8 cellular contexts compared by ENCODE assay signal in genomic region chr2:30711646-30712085, GRCh38.
DNase-seq lines count a peak whose midpoint lies in the region; ATAC-seq and TF ChIP-seq lines count a peak whose summit lies in the region.

No MANE protein-coding gene starts in this region.

- H3K4me1 ChIP-seq in colonic mucosa (no peaks in the 10 kb centered on the region), right lobe of liver (no peaks in the 10 kb centered on the region)

- H3K27me3 Mint-ChIP-seq in CD4-positive, alpha-beta T cell, result peaks cover 5% of the 10 kb centered on the region
- no peaks in the 10 kb centered on the region for H3K27me3 Mint-ChIP-seq in activated CD4-positive, alpha-beta T cell treated with anti-CD3 and anti-CD28 coated beads for 36 hours

- no peaks in the 10 kb centered on the region for H3K36me3 Mint-ChIP-seq in CD4-positive, alpha-beta T cell (ENCODE audit: low read depth)
- H3K36me3 Mint-ChIP-seq in activated CD4-positive, alpha-beta T cell treated with anti-CD3 and anti-CD28 coated beads for 36 hours (ENCODE audit: low read depth), result no peaks in the 10 kb centered on the region

- intact Hi-C loops in CD4-positive, alpha-beta T cell (cut with DNase I, micrococcal nuclease), result loop anchor here (1.0 to 5.0 kb wide), 5 partner anchors 461 to 789 kb away; no protein-coding TSS in a partner anchor
- intact Hi-C loops in activated CD4-positive, alpha-beta T cell treated with anti-CD3 and anti-CD28 coated beads for 36 hours (cut with DNase I, micrococcal nuclease), result loop anchor here (1.0 to 10.0 kb wide), 5 partner anchors 423 to 621 kb away; partner anchors contain the start of gene GALNT14 (in 1 of the 2)
- intact Hi-C loops in colonic mucosa (cut with DNase I) (loop anchor here (5.0 to 10.0 kb wide), 3 partner anchors 461 to 813 kb away; no protein-coding TSS in a partner anchor), right lobe of liver (cut with DNase I) (loop anchor here (5.0 to 10.0 kb wide), 3 partner anchors 153 to 463 kb away; no protein-coding TSS in a partner anchor)

- no peaks in the 10 kb centered on the region for H3K9me3 Mint-ChIP-seq in CD4-positive, alpha-beta T cell
- H3K9me3 Mint-ChIP-seq in activated CD4-positive, alpha-beta T cell treated with anti-CD3 and anti-CD28 coated beads for 36 hours (ENCODE audit: low read depth), result no peaks in the 10 kb centered on the region

- no peak overlapping the region for H3K4me3 ChIP-seq in colonic mucosa
- no peak overlapping the region for H3K4me3 ChIP-seq in right lobe of liver

- no peaks in the 10 kb centered on the region for H3K27me3 ChIP-seq in CD4-positive, alpha-beta T cell (ENCODE audit: control insufficient read depth, insufficient read depth, low read length)
- no peaks in the 10 kb centered on the region for H3K27me3 ChIP-seq in colonic mucosa
- H3K27me3 ChIP-seq in right lobe of liver, result no peaks in the 10 kb centered on the region

- POLR2A ChIA-PET in CD4-positive, alpha-beta T cell (lab: Charles Lee), result interaction anchor here (0.7 to 3.2 kb wide), 11 partner anchors 472 to 621 kb away, joined by 3 to 53 read pairs (median 4); partner anchors contain the start of gene YPEL5
- POLR2A ChIA-PET in activated CD4-positive, alpha-beta T cell treated with anti-CD3 and anti-CD28 coated beads for 36 hours (lab: Charles Lee), result interaction anchor here (1.0 to 1.3 kb wide), 2 partner anchors 487 to 546 kb away, joined by 3 to 14 read pairs; no protein-coding TSS in a partner anchor

- H3K36me3 ChIP-seq in colonic mucosa (no peaks in the 10 kb centered on the region), right lobe of liver (no peaks in the 10 kb centered on the region)

- CTCF ChIA-PET in CD4-positive, alpha-beta T cell (lab: Charles Lee), result interaction anchor here (0.6 to 4.4 kb wide), 83 partner anchors 9 to 1526 kb away, joined by 3 to 51 read pairs (median 4); partner anchors contain the start of genes EHD3, LCLAT1 and YPEL5
- CTCF ChIA-PET in activated CD4-positive, alpha-beta T cell treated with anti-CD3 and anti-CD28 coated beads for 36 hours (lab: Charles Lee), result interaction anchor here (0.5 to 14.6 kb wide), 129 partner anchors 9 to 1719 kb away, joined by 3 to 501 read pairs (median 4); partner anchors contain the start of gene YPEL5

- no peak overlapping the region for H3K4me3 Mint-ChIP-seq in CD4-positive, alpha-beta T cell
- H3K4me3 Mint-ChIP-seq in activated CD4-positive, alpha-beta T cell treated with anti-CD3 and anti-CD28 coated beads for 36 hours, result no peak overlapping the region

- H3K27ac Mint-ChIP-seq in CD4-positive, alpha-beta T cell, result no peak overlapping the region
- H3K27ac Mint-ChIP-seq in activated CD4-positive, alpha-beta T cell treated with anti-CD3 and anti-CD28 coated beads for 36 hours, result no peak overlapping the region

- peak; percentile 93 for ATAC-seq in CD4-positive, alpha-beta T cell (ENCODE audit: poor library complexity)
- peak; percentile 62 for ATAC-seq in GM19397 (IDR thresholded peaks at IDR 0.05; ENCODE audit: unreplicated experiment)
- peak; percentile 70 for ATAC-seq in HG03460 (IDR thresholded peaks at IDR 0.05; ENCODE audit: unreplicated experiment)
- peak; percentile 83 for ATAC-seq in activated CD4-positive, alpha-beta T cell treated with anti-CD3 and anti-CD28 coated beads for 36 hours
- peak; percentile 93 to 97 (median 96) for ATAC-seq in right lobe of liver

- H3K4me1 Mint-ChIP-seq in CD4-positive, alpha-beta T cell (ENCODE audit: low read depth), result peaks cover 6% of the 10 kb centered on the region
- peaks cover 11% of the 10 kb centered on the region for H3K4me1 Mint-ChIP-seq in activated CD4-positive, alpha-beta T cell treated with anti-CD3 and anti-CD28 coated beads for 36 hours

- DNase-seq in CD4-positive, alpha-beta T cell, result peak; percentile 72 to 86 (median 78)
- peak; percentile 85 for DNase-seq in NCI-H510A treated with DMSO at 0.1 percent for 48 hours (lab: John Stamatoyannopoulos, UW)
- DNase-seq in activated CD4-positive, alpha-beta T cell treated with anti-CD3 and anti-CD28 coated beads for 36 hours, result peak; percentile 91
- peak; percentile 94 for DNase-seq in colonic mucosa
- DNase-seq in right lobe of liver, result peak; percentile 80 to 91 (median 82)
- peak; percentile 69 to 82 (median 72) for DNase-seq in stimulated activated CD4-positive, alpha-beta T cell treated with anti-CD3 and anti-CD28 coated beads, TNF-alpha, amount 100 ng/mL, for 48 hours (ENCODE audit: low read depth in 3 of 3)

- H3K9ac ChIP-seq in colonic mucosa (ENCODE audit: low read depth in 2 of 2, low read length in 2 of 2), result no peak overlapping the region

- H3K27ac ChIP-seq in CD4-positive, alpha-beta T cell (ENCODE audit: low read depth, low read length), result no peak overlapping the region
- H3K27ac ChIP-seq in colonic mucosa, result no peak overlapping the region
- H3K27ac ChIP-seq in right lobe of liver, result no peak overlapping the region

- no peak for TF ChIP-seq POLR2A in right lobe of liver (IDR thresholded peaks at IDR 0.05)

- 29% methylated on average over 4 of the region's 4 CpGs for WGBS in right lobe of liver (ENCODE audit: insufficient coverage, low coverage, low lambda C conversion rate, missing lambda C conversion rate)

- peak; percentile 100 for TF ChIP-seq CTCF in CD4-positive, alpha-beta T cell (IDR thresholded peaks at IDR 0.05)
- peak; percentile 99 for TF ChIP-seq CTCF in colonic mucosa (IDR thresholded peaks at IDR 0.05)
- TF ChIP-seq CTCF in right lobe of liver (IDR thresholded peaks at IDR 0.05), result peak; percentile 100

- H3K9me3 ChIP-seq in CD4-positive, alpha-beta T cell (ENCODE audit: control insufficient read depth, low read length), result no peaks in the 10 kb centered on the region
- H3K9me3 ChIP-seq in colonic mucosa, result no peaks in the 10 kb centered on the region
- H3K9me3 ChIP-seq in right lobe of liver, result no peaks in the 10 kb centered on the region
